Comparison of ENCODE assay signal across 19 cellular contexts in genomic region chr1:94684690-94685089, GRCh38.
DNase-seq lines count a peak whose midpoint lies in the region; ATAC-seq, FAIRE-seq and TF ChIP-seq lines count a peak whose summit lies in the region.
"Had no signal": no experiment of that assay in that cellular context is flagged by ENCODE, and none has a peak within 500 bp of the region (broad histone marks: within the 10 kb centered on the region; RNA-seq: fewer than 3 reads in every experiment).

No MANE protein-coding gene starts in this region.

- 80% methylated on average over 6 of the region's 6 CpGs for WGBS in mesenchymal stem cell
- WGBS in neuronal stem cell (ENCODE audit: extremely low coverage in 2 of 2, insufficient read length in 2 of 2, insufficient replicate concordance in 1 of 2), 2 donors, result no CpG with 5 or more reads among the region's 6 CpGs

- H2BK15ac ChIP-seq in mesenchymal stem cell (ENCODE audit: low read depth, poor library complexity, severe bottlenecking) (no peak overlapping the region), neuronal stem cell (ENCODE audit: low read length) (no peak overlapping the region)

- H3K23ac ChIP-seq in mesenchymal stem cell (ENCODE audit: low read length in 2 of 2) (no peak overlapping the region), neuronal stem cell (ENCODE audit: low read depth, low read length, poor library complexity) (no peak overlapping the region)

- ATAC-seq in Right ventricle myocardium inferior (peak; percentile 23), upper lobe of right lung (peak; percentile 21)

- H4K91ac ChIP-seq in mesenchymal stem cell (ENCODE audit: low read length), result peak overlapping the region; percentile 48
- no peak overlapping the region for H4K91ac ChIP-seq in neuronal stem cell (ENCODE audit: low read depth, low read length, poor library complexity)

- no peak overlapping the region for H4K8ac ChIP-seq in mesenchymal stem cell (ENCODE audit: low read length)
- no peak overlapping the region for H4K8ac ChIP-seq in neuronal stem cell (ENCODE audit: low read depth, low read length)

- no peak overlapping the region for H2BK12ac ChIP-seq in mesenchymal stem cell (ENCODE audit: low read length in 2 of 2)
- H2BK12ac ChIP-seq in neuronal stem cell (ENCODE audit: low read length), result peak overlapping the region; percentile 26

- H3K18ac ChIP-seq in mesenchymal stem cell (ENCODE audit: low read depth in 1 of 2, low read length in 2 of 2) (no peak overlapping the region), neuronal stem cell (ENCODE audit: low read length) (peak overlapping the region; percentile 68)

- H3K27me3 ChIP-seq in right atrium auricular region (no peaks in the 10 kb centered on the region), mesenchymal stem cell (ENCODE audit: control insufficient read depth in 1 of 2, insufficient read depth in 1 of 2, low read length in 2 of 2) (no peaks in the 10 kb centered on the region), neuronal stem cell (ENCODE audit: control insufficient read depth in 3 of 3, insufficient read depth in 3 of 3, low read depth in 1 of 3, low read length in 3 of 3) (no peaks in the 10 kb centered on the region), upper lobe of right lung (no peaks in the 10 kb centered on the region)
- H3K27me3 ChIP-seq: BLaER1 had no signal

- H3K79me1 ChIP-seq in mesenchymal stem cell (replicated peaks; ENCODE audit: low read length, poor library complexity, severe bottlenecking), result no peaks in the 10 kb centered on the region
- no peaks in the 10 kb centered on the region for H3K79me1 ChIP-seq in neuronal stem cell (ENCODE audit: low read depth, low read length)

- H2BK5ac ChIP-seq in mesenchymal stem cell (ENCODE audit: low read depth, low read length, poor library complexity, severe bottlenecking) (no peak overlapping the region), neuronal stem cell (ENCODE audit: low read length) (no peak overlapping the region)

- H3K9ac ChIP-seq in mesenchymal stem cell (ENCODE audit: low read length) (no peak overlapping the region), neuronal stem cell (ENCODE audit: low read depth, low read length, poor library complexity) (no peak overlapping the region)
- H3K9ac ChIP-seq: BLaER1, GM23248 had no signal

- H3K4ac ChIP-seq in mesenchymal stem cell (ENCODE audit: low read depth in 1 of 2, low read length in 2 of 2), result no peak overlapping the region
- H3K4ac ChIP-seq in neuronal stem cell (ENCODE audit: low read length), result no peak overlapping the region

- no peaks in the 10 kb centered on the region for H3K9me3 ChIP-seq in right atrium auricular region
- no peaks in the 10 kb centered on the region for H3K9me3 ChIP-seq in mesenchymal stem cell (ENCODE audit: control insufficient read depth, low read length)
- peaks cover 3 to 6% of the 10 kb centered on the region in 2 donors for H3K9me3 ChIP-seq in neuronal stem cell (replicated peaks in 1 of 2; ENCODE audit: control insufficient read depth in 2 of 2, insufficient read depth in 1 of 2, low read depth in 1 of 2, low read length in 2 of 2)
- H3K9me3 ChIP-seq in upper lobe of right lung, result no peaks in the 10 kb centered on the region

- DNase-seq in Right ventricle myocardium inferior (ENCODE audit: missing footprints) (no peak), right atrium auricular region (ENCODE audit: low spot score) (no peak), mesenchymal stem cell (no peak), neuronal stem cell (ENCODE audit: low spot score) (no peak), upper lobe of right lung (no peak), HTR-8/SVneo (ENCODE audit: insufficient read length, low spot score) (no peak), NCI-H345 treated with DMSO at 0.1 percent for 48 hours (lab: John Stamatoyannopoulos, UW; ENCODE audit: unreplicated experiment) (no peak), hippocampal formation (lab: John Stamatoyannopoulos, UW) (no peak)
- DNase-seq: 8988T; CD4-positive, alpha-beta memory T cell; DMS153; DMS79; GDM1; GM23248; HCEC 1CT had no signal

- no peak for FAIRE-seq in HTR-8/SVneo (lab: Jason Lieb, UNC)
- FAIRE-seq: GM12892, GM18507, H54 had no signal

- H2BK120ac ChIP-seq in mesenchymal stem cell (ENCODE audit: low read depth, low read length) (no peak overlapping the region), neuronal stem cell (ENCODE audit: low read depth, low read length) (no peak overlapping the region)

- H3K27ac ChIP-seq in right atrium auricular region, result no peak overlapping the region
- H3K27ac ChIP-seq in mesenchymal stem cell (ENCODE audit: low read length, poor library complexity, severe bottlenecking), result no peak overlapping the region
- no peak overlapping the region for H3K27ac ChIP-seq in neuronal stem cell (replicated peaks; ENCODE audit: low read length)
- H3K27ac ChIP-seq in upper lobe of right lung, result no peak overlapping the region
- H3K27ac ChIP-seq: BLaER1, GM23248 had no signal

- intact Hi-C loops in Right ventricle myocardium inferior (cut with DNase I), result no loop called here
- intact Hi-C loops in upper lobe of right lung (cut with DNase I), result no loop called here

- H3K4me1 ChIP-seq in right atrium auricular region (no peaks in the 10 kb centered on the region), mesenchymal stem cell (ENCODE audit: control insufficient read depth, insufficient read depth, low read depth, low read length) (no peaks in the 10 kb centered on the region), neuronal stem cell (ENCODE audit: control insufficient read depth in 2 of 2, insufficient read depth in 1 of 2, low read depth in 1 of 2, low read length in 2 of 2) (peaks cover 6 to 12% of the 10 kb centered on the region in 2 donors), upper lobe of right lung (no peaks in the 10 kb centered on the region)
- H3K4me1 ChIP-seq: BLaER1 had no signal

- H3K36me3 ChIP-seq in right atrium auricular region (no peaks in the 10 kb centered on the region), mesenchymal stem cell (ENCODE audit: control insufficient read depth in 1 of 2, insufficient read depth in 2 of 2, low read depth in 1 of 2, low read length in 2 of 2) (peaks cover 0 to 2% of the 10 kb centered on the region in 2 experiments), neuronal stem cell (replicated peaks in 1 of 2; ENCODE audit: control insufficient read depth in 2 of 2, insufficient read depth in 2 of 2, low read length in 2 of 2) (no peaks in the 10 kb centered on the region), upper lobe of right lung (no peaks in the 10 kb centered on the region)
- H3K36me3 ChIP-seq: BLaER1 had no signal

- H3K14ac ChIP-seq in mesenchymal stem cell (ENCODE audit: low read length in 2 of 2), result no peak overlapping the region
- no peak overlapping the region for H3K14ac ChIP-seq in neuronal stem cell (ENCODE audit: low read length)

- H3K4me2 ChIP-seq in mesenchymal stem cell (ENCODE audit: low read length, poor library complexity, severe bottlenecking), result no peak overlapping the region
- H3K4me2 ChIP-seq in neuronal stem cell (ENCODE audit: insufficient read depth, low read length, poor library complexity, severe bottlenecking), result no peak overlapping the region
- H3K4me2 ChIP-seq: BLaER1 had no signal

- H2AK5ac ChIP-seq in mesenchymal stem cell (ENCODE audit: low read length, severe bottlenecking) (no peak overlapping the region), neuronal stem cell (ENCODE audit: low read depth, low read length) (no peak overlapping the region)

- H2AFZ ChIP-seq in mesenchymal stem cell (ENCODE audit: low read depth, low read length) (no peak overlapping the region), neuronal stem cell (ENCODE audit: low read length) (no peak overlapping the region)
- H2AFZ ChIP-seq: GM23248 had no signal

- H3K4me3 ChIP-seq in right atrium auricular region (no peak overlapping the region), mesenchymal stem cell (ENCODE audit: insufficient read depth in 1 of 2, low read depth in 1 of 2, low read length in 2 of 2) (no peak overlapping the region), neuronal stem cell (ENCODE audit: low read length in 2 of 2) (no peak overlapping the region), upper lobe of right lung (no peak overlapping the region)
- H3K4me3 ChIP-seq: BLaER1, GM23248 had no signal

- no peak for TF ChIP-seq CTCF in right atrium auricular region (IDR thresholded peaks at IDR 0.05)
- TF ChIP-seq CTCF in upper lobe of right lung (IDR thresholded peaks at IDR 0.05), result no peak
